ENCODE assay signal across 12 cellular contexts in genomic region chr19:38846097-38846496, GRCh38. TPM values are rescaled to one million over a fixed set of nuclear protein-coding genes. Genes with fewer than 3 reads are reported as not detected.
DNase-seq lines count a peak whose midpoint lies in the region; ATAC-seq, FAIRE-seq and TF ChIP-seq lines count a peak whose summit lies in the region.
"Had no signal": no experiment of that assay in that cellular context is flagged by ENCODE, and none has a peak within 500 bp of the region (broad histone marks: within the 10 kb centered on the region; RNA-seq: fewer than 3 reads in every experiment).

No MANE protein-coding gene starts in this region.

- peaks cover 14% of the 10 kb centered on the region for H3K23me2 ChIP-seq in H9 (ENCODE audit: insufficient read length, low read depth, low read length, poor library complexity, severe bottlenecking)

- H3K4me3 ChIP-seq in CD4-positive, CD25-positive, alpha-beta regulatory T cell (ENCODE audit: low read depth, low read length), result peak overlapping the region; percentile 10
- H3K4me3 ChIP-seq in GM12878 (no peak overlapping the region), osteoblast (ENCODE audit: insufficient read depth, low read length) (no peak overlapping the region)
- H3K4me3 ChIP-seq: heart right ventricle, tibial nerve had no signal

- H3K14ac ChIP-seq in H9 (ENCODE audit: insufficient read depth, low read length), result no peak overlapping the region

- H3K27ac ChIP-seq in CD4-positive, CD25-positive, alpha-beta regulatory T cell (ENCODE audit: insufficient read depth, low read length, poor library complexity, severe bottlenecking), result no peak overlapping the region
- no peak overlapping the region for H3K27ac ChIP-seq in H9 (ENCODE audit: insufficient read length, low read depth, low read length)
- no peak overlapping the region for H3K27ac ChIP-seq in GM12878 (ENCODE audit: control insufficient read depth, insufficient read depth)
- H3K27ac ChIP-seq in osteoblast (ENCODE audit: low read depth, low read length), result peak overlapping the region; percentile 19

- no peak overlapping the region for H3K4ac ChIP-seq in H9 (ENCODE audit: low read depth, low read length)

- H4K91ac ChIP-seq in H9 (ENCODE audit: insufficient read length, low read depth, low read length), result no peak overlapping the region

- CTCF ChIA-PET in GM12878 (lab: Yijun Ruan, JAX), result interaction anchor here (0.9 to 4.1 kb wide), 3 partner anchors 15 to 41 kb away, joined by 3 to 20 read pairs (median 3); no protein-coding TSS in a partner anchor

- peaks cover 16 to 82% (median 60%) of the 10 kb centered on the region in 4 donors for H3K4me1 Mint-ChIP-seq in CD4-positive, CD25-positive, alpha-beta regulatory T cell
- peaks cover 25 to 28% of the 10 kb centered on the region in 2 experiments for H3K4me1 Mint-ChIP-seq in H9

- no peak overlapping the region for H4K8ac ChIP-seq in H9 (replicated peaks; ENCODE audit: insufficient read length, low read depth, low read length)

- H3K27ac Mint-ChIP-seq in CD4-positive, CD25-positive, alpha-beta regulatory T cell, result peak overlapping the region in 1 of 3 donors; percentile 48
- H3K27ac Mint-ChIP-seq in H9, result peak overlapping the region; percentile 64 to 85 (median 77); a peak in 5 of 7 replicates

- H3K27me3 Mint-ChIP-seq in CD4-positive, CD25-positive, alpha-beta regulatory T cell, result peaks cover 17% of the 10 kb centered on the region
- H3K27me3 Mint-ChIP-seq in H9 (ENCODE audit: low read depth), result peaks cover 3% of the 10 kb centered on the region; the same call in 1 of the 2 replicates

- intact Hi-C loops in GM12878 (cut with micrococcal nuclease; ENCODE audit: unreplicated experiment), result no loop called here

- RAD21 ChIA-PET in GM12878 (lab: Charles Lee; ENCODE audit: unreplicated experiment), result interaction anchor here (0.8 to 1.2 kb wide), 3 partner anchors 14 to 42 kb away, joined by 3 to 4 read pairs (median 4); partner anchors contain the start of gene ECH1

- H3K79me2 ChIP-seq in H9 (ENCODE audit: insufficient read depth, low read length), result peaks cover 18% of the 10 kb centered on the region
- H3K79me2 ChIP-seq in GM12878 (ENCODE audit: control insufficient read depth, insufficient read depth, low read length), result peaks cover 61% of the 10 kb centered on the region
- peaks cover 81% of the 10 kb centered on the region for H3K79me2 ChIP-seq in osteoblast (ENCODE audit: insufficient read depth, low read length)

- H3T11ph ChIP-seq in H9 (ENCODE audit: low read length), result no peak overlapping the region

- no peak overlapping the region for H2BK12ac ChIP-seq in H9 (ENCODE audit: insufficient read length, low read depth, low read length)

- H3K23ac ChIP-seq in H9 (ENCODE audit: insufficient read length, low read depth, low read length), result no peak overlapping the region

- H3K9ac ChIP-seq in H9 (ENCODE audit: extremely low read depth, insufficient read length, low read length) (no peak overlapping the region), GM12878 (ENCODE audit: control insufficient read depth, insufficient read depth, low read length) (no peak overlapping the region)

- H3K36me3 ChIP-seq in CD4-positive, CD25-positive, alpha-beta regulatory T cell (ENCODE audit: control insufficient read depth, insufficient read depth, low read length), result peaks cover 66% of the 10 kb centered on the region
- peaks cover 29 to 54% of the 10 kb centered on the region in 2 experiments for H3K36me3 ChIP-seq in GM12878 (ENCODE audit: control insufficient read depth in 2 of 2, insufficient read depth in 2 of 2, low read length in 1 of 2)
- peaks cover 75% of the 10 kb centered on the region for H3K36me3 ChIP-seq in osteoblast (ENCODE audit: insufficient read depth, low read length)

- no peak overlapping the region for H2AK5ac ChIP-seq in H9 (ENCODE audit: insufficient read length, low read length)

- no peak for TF ChIP-seq RAD21 in GM12878 (IDR thresholded peaks at IDR 0.05; ENCODE audit: insufficient read depth, low read depth, low read length)

- H4K5ac ChIP-seq in H9 (ENCODE audit: insufficient read length, low read depth, low read length), result no peak overlapping the region

- no peak overlapping the region for H2BK5ac ChIP-seq in H9 (ENCODE audit: insufficient read length, low read length)

- no peak for TF ChIP-seq CTCF in H9 (conservative IDR thresholded peaks at IDR 0.05)
- TF ChIP-seq CTCF in GM12878 (IDR thresholded peaks at IDR 0.05 in 2 of 3, conservative IDR thresholded peaks at IDR 0.05 in 1 of 3; ENCODE audit: control insufficient read depth in 2 of 3, extremely low read depth in 1 of 3, insufficient read depth in 1 of 3, low read depth in 3 of 3, low read length in 3 of 3), result no peak
- TF ChIP-seq CTCF in osteoblast (IDR thresholded peaks at IDR 0.05; ENCODE audit: extremely low read depth, low read depth, low read length), result no peak

- H3K4me2 ChIP-seq in H9 (ENCODE audit: insufficient read depth, insufficient read length, low read length) (no peak overlapping the region), GM12878 (ENCODE audit: control insufficient read depth, insufficient read depth) (peak overlapping the region; percentile 26), osteoblast (ENCODE audit: insufficient read depth, low read length) (no peak overlapping the region)

- H2BK20ac ChIP-seq in H9 (ENCODE audit: low read depth, low read length, poor library complexity, severe bottlenecking), result no peak overlapping the region

- ATAC-seq in CD4-positive, CD25-positive, alpha-beta regulatory T cell (ENCODE audit: low read depth in 2 of 2), result no peak
- ATAC-seq in GM12878, result no peak
- ATAC-seq: heart right ventricle had no signal

- H3K27me3 ChIP-seq in CD4-positive, CD25-positive, alpha-beta regulatory T cell (ENCODE audit: control insufficient read depth, insufficient read depth, low read length), result no peaks in the 10 kb centered on the region
- H3K27me3 ChIP-seq in H9 (ENCODE audit: insufficient read depth, low read length), result no peaks in the 10 kb centered on the region
- no peaks in the 10 kb centered on the region for H3K27me3 ChIP-seq in GM12878 (replicated peaks in 1 of 2; ENCODE audit: control insufficient read depth in 2 of 2, insufficient read depth in 2 of 2, low read length in 1 of 2)
- H3K27me3 ChIP-seq in osteoblast (ENCODE audit: insufficient read depth, low read length), result no peaks in the 10 kb centered on the region
- H3K27me3 ChIP-seq: heart right ventricle, tibial nerve had no signal

- peak overlapping the region; percentile 48 to 65 (median 58) for H3K4me3 Mint-ChIP-seq in CD4-positive, CD25-positive, alpha-beta regulatory T cell
- peak overlapping the region in 1 of 2 experiments; percentile 44; a peak in 1 of 5 replicates for H3K4me3 Mint-ChIP-seq in H9

- H3K4me1 ChIP-seq in CD4-positive, CD25-positive, alpha-beta regulatory T cell (ENCODE audit: control insufficient read depth, insufficient read depth, low read length, poor library complexity, severe bottlenecking), result peaks cover 87% of the 10 kb centered on the region
- H3K4me1 ChIP-seq in H9 (ENCODE audit: insufficient read depth, low read length), result no peaks in the 10 kb centered on the region
- peaks cover 26% of the 10 kb centered on the region for H3K4me1 ChIP-seq in GM12878 (ENCODE audit: control insufficient read depth, insufficient read depth, low read length)
- peaks cover 20% of the 10 kb centered on the region for H3K4me1 ChIP-seq in osteoblast (ENCODE audit: insufficient read depth, low read length)

- H3K56ac ChIP-seq in H9 (ENCODE audit: insufficient read length, low read depth, low read length), result no peak overlapping the region

- no peak for FAIRE-seq in GM12878 (lab: Jason Lieb, UNC)
- FAIRE-seq: GM18507 had no signal

- H2AFZ ChIP-seq in H9 (ENCODE audit: low read length) (no peak overlapping the region), GM12878 (ENCODE audit: control insufficient read depth, low read depth, low read length) (no peak overlapping the region), osteoblast (ENCODE audit: low read length) (no peak overlapping the region)

- SMC1A ChIA-PET in GM12878 (lab: Charles Lee; ENCODE audit: uncharacterized antibody, unreplicated experiment), result interaction anchor here (0.7 to 1.2 kb wide), 4 partner anchors 15 to 85 kb away, joined by 3 to 5 read pairs (median 3); partner anchors contain the start of genes MRPS12 and SARS2

- POLR2A ChIA-PET in GM12878 (lab: Charles Lee), result interaction anchor here (3.8 kb wide), 1 partner anchor 13 kb away, joined by 43 read pairs; the partner anchor contains the start of gene ECH1

- H3K9me3 Mint-ChIP-seq in CD4-positive, CD25-positive, alpha-beta regulatory T cell, result peaks cover 0 to 1% (median 0%) of the 10 kb centered on the region in 7 donors
- no peaks in the 10 kb centered on the region; a peak in 1 of 5 replicates for H3K9me3 Mint-ChIP-seq in H9

- H3K36me3 Mint-ChIP-seq in CD4-positive, CD25-positive, alpha-beta regulatory T cell, result peaks cover 64% of the 10 kb centered on the region
- H3K36me3 Mint-ChIP-seq in H9 (ENCODE audit: insufficient read depth in 1 of 3, low read depth in 3 of 3), result peaks cover 73 to 81% (median 80%) of the 10 kb centered on the region in 3 experiments

- TF ChIP-seq EP300 in GM12878 (IDR thresholded peaks at IDR 0.05; ENCODE audit: borderline replicate concordance in 1 of 2, control insufficient read depth in 1 of 2, low read depth in 2 of 2, low read length in 2 of 2), result no peak

- peaks cover 4% of the 10 kb centered on the region for H4K20me1 ChIP-seq in H9 (ENCODE audit: control insufficient read depth, insufficient read depth, insufficient read length)
- H4K20me1 ChIP-seq in GM12878 (ENCODE audit: control insufficient read depth, insufficient read depth), result peaks cover 12% of the 10 kb centered on the region
- peaks cover 76% of the 10 kb centered on the region for H4K20me1 ChIP-seq in osteoblast (ENCODE audit: insufficient read depth, low read length)

- no peak overlapping the region for H2BK15ac ChIP-seq in H9 (ENCODE audit: low read depth, low read length)

- H3K9me3 ChIP-seq in CD4-positive, CD25-positive, alpha-beta regulatory T cell (ENCODE audit: control insufficient read depth in 2 of 2, low read length in 2 of 2), result no peaks in the 10 kb centered on the region
- H3K9me3 ChIP-seq in H9 (ENCODE audit: control insufficient read depth, low read depth, low read length) (no peaks in the 10 kb centered on the region), GM12878 (replicated peaks; ENCODE audit: control insufficient read depth, insufficient read depth, low read length) (no peaks in the 10 kb centered on the region), osteoblast (ENCODE audit: low read depth, low read length) (no peaks in the 10 kb centered on the region)
- H3K9me3 ChIP-seq: heart right ventricle, tibial nerve had no signal

- H2BK120ac ChIP-seq in H9 (ENCODE audit: low read depth, low read length, poor library complexity, severe bottlenecking), result no peak overlapping the region

- peak; percentile 12; the same call in 1 of the 2 replicates for TF ChIP-seq POLR2A in GM12878 (IDR thresholded peaks at IDR 0.05; ENCODE audit: low read depth, low read length)

- peaks cover 8% of the 10 kb centered on the region for H3K79me1 ChIP-seq in H9 (ENCODE audit: insufficient read depth, low read depth, low read length, poor library complexity, severe bottlenecking)

- in situ Hi-C loops in GM12878 (cut with MboI), result no loop called here

- DNase-seq in CD4-positive, CD25-positive, alpha-beta regulatory T cell, result no peak
- DNase-seq in H9 (no peak), GM12878 (ENCODE audit: low read depth, low spot score) (no peak), osteoblast (ENCODE audit: insufficient read length, low spot score, missing footprints) (no peak), hepatic stellate cell (ENCODE audit: low spot score) (no peak), pons (ENCODE audit: low spot score) (no peak), NCI-H748 treated with DMSO at 0.1 percent for 48 hours (lab: John Stamatoyannopoulos, UW) (no peak)
- DNase-seq: heart right ventricle, NCI-H1048 had no signal

- no TSS peak for BruUV-seq in GM12878 (replicated peaks; lab: Mats Ljungman, UMichigan)

- no peak overlapping the region for H3K18ac ChIP-seq in H9 (ENCODE audit: insufficient read length, low read depth, low read length)

- WGBS in H9 (ENCODE audit: extremely low coverage, insufficient read length, low lambda C conversion rate), result no CpG with 5 or more reads among the region's 2 CpGs
- 38% methylated on average over 2 of the region's 2 CpGs for WGBS in GM12878 (ENCODE audit: insufficient coverage, insufficient replicate concordance, low lambda C conversion rate, missing lambda C conversion rate)

RNA-seq across cellular contexts. Expression of gene HNRNPL, which starts 3.7 kb away (rescaled TPM):
- total RNA-seq in CD4-positive, CD25-positive, alpha-beta regulatory T cell, result 503 TPM
- polyA plus RNA-seq in CD4-positive, CD25-positive, alpha-beta regulatory T cell, result 10 to 100 TPM; 66.3 to 93.6 (median 85.5) TPM
- 704 and 710 TPM in 2 replicates for total RNA-seq in H9 (2021)
- 172 and 179 TPM in 2 replicates for total RNA-seq in GM12878 (2013; cell fraction: nucleolus; rRNA removed)
- total RNA-seq in GM12878 (2014; rRNA removed), result 319 and 322 TPM in 2 replicates
- total RNA-seq in GM12878 (2014; rRNA removed; fragmentation: Illumina TruSeq; extraction: Trizol), result 240 and 248 TPM in 2 replicates
- total RNA-seq in GM12878 (2021), result 512 and 523 TPM in 2 replicates
- 220 TPM for polyA plus RNA-seq in GM12878 (2011; ENCODE audit: low read depth)
- polyA plus RNA-seq in GM12878 (2011; rRNA removed), result 278 and 395 TPM in 2 replicates
- 272 and 344 TPM in 2 replicates for polyA plus RNA-seq in GM12878 (2011; cell fraction: cytosol; rRNA removed)
- polyA plus RNA-seq in GM12878 (2011; cell fraction: nucleus; rRNA removed), result 447 and 512 TPM in 2 replicates
- polyA plus RNA-seq in GM12878 (2012), result 258 and 326 TPM in 2 replicates
- polyA plus RNA-seq in GM12878 (2014; fragmentation: Illumina TruSeq; extraction: Trizol), result 416 and 440 TPM in 2 replicates
- 10 to 100 TPM; 32.5 to 92.5 TPM for polyA plus RNA-seq in GM12878 (2014; fragmentation: Nextera tagmentation; extraction: Ambion mirVana)
- 241 and 268 TPM in 2 replicates for polyA plus RNA-seq in GM12878 (2014; rRNA removed)
- 100 to 1,000 TPM; 294 to 346 TPM for polyA plus RNA-seq in GM12878 (2016; fragmentation: Nextera tagmentation; extraction: Ambion mirVana)
- 348 and 368 TPM in 2 replicates for polyA minus RNA-seq in GM12878 (2011; rRNA and poly(A)+ RNA removed)
- 150 and 190 TPM in 2 replicates for polyA minus RNA-seq in GM12878 (2011; cell fraction: cytosol; rRNA and poly(A)+ RNA removed)
- polyA minus RNA-seq in GM12878 (2011; cell fraction: nucleus; rRNA and poly(A)+ RNA removed), result 92.8 and 152 TPM in 2 replicates
- total RNA-seq in osteoblast, result 188 and 201 TPM in 2 replicates

RNA-seq across cellular contexts. Expression of gene ECH1, which starts 14.5 kb away (rescaled TPM):
- 95.2 TPM for total RNA-seq in CD4-positive, CD25-positive, alpha-beta regulatory T cell
- polyA plus RNA-seq in CD4-positive, CD25-positive, alpha-beta regulatory T cell, result 100 to 1,000 TPM; 248 to 308 (median 277) TPM
- total RNA-seq in H9 (2021), result 141 and 145 TPM in 2 replicates
- total RNA-seq in GM12878 (2013; cell fraction: nucleolus; rRNA removed), result 22.0 and 23.9 TPM in 2 replicates
- 92.4 and 121 TPM in 2 replicates for total RNA-seq in GM12878 (2014; rRNA removed)
- total RNA-seq in GM12878 (2014; rRNA removed; fragmentation: Illumina TruSeq; extraction: Trizol), result 135 and 138 TPM in 2 replicates
- total RNA-seq in GM12878 (2021), result 164 and 165 TPM in 2 replicates
- 287 TPM for polyA plus RNA-seq in GM12878 (2011; ENCODE audit: low read depth)
- 114 and 139 TPM in 2 replicates for polyA plus RNA-seq in GM12878 (2011; rRNA removed)
- 188 and 226 TPM in 2 replicates for polyA plus RNA-seq in GM12878 (2011; cell fraction: cytosol; rRNA removed)
- 151 and 189 TPM in 2 replicates for polyA plus RNA-seq in GM12878 (2011; cell fraction: nucleus; rRNA removed)
- 228 and 402 TPM in 2 replicates for polyA plus RNA-seq in GM12878 (2012)
- polyA plus RNA-seq in GM12878 (2014; fragmentation: Illumina TruSeq; extraction: Trizol), result 147 and 214 TPM in 2 replicates
- polyA plus RNA-seq in GM12878 (2014; fragmentation: Nextera tagmentation; extraction: Ambion mirVana), result 100 to 1,000 TPM; 104 to 109 TPM
- 284 and 385 TPM in 2 replicates for polyA plus RNA-seq in GM12878 (2014; rRNA removed)
- polyA plus RNA-seq in GM12878 (2016; fragmentation: Nextera tagmentation; extraction: Ambion mirVana), result 100 to 1,000 TPM; 248 to 270 TPM
- 79.9 and 129 TPM in 2 replicates for polyA minus RNA-seq in GM12878 (2011; rRNA and poly(A)+ RNA removed)
- polyA minus RNA-seq in GM12878 (2011; cell fraction: cytosol; rRNA and poly(A)+ RNA removed), result 35.9 and 40.2 TPM in 2 replicates
- 34.5 and 48.4 TPM in 2 replicates for polyA minus RNA-seq in GM12878 (2011; cell fraction: nucleus; rRNA and poly(A)+ RNA removed)
- 35.1 and 36.9 TPM in 2 replicates for total RNA-seq in osteoblast

RNA-seq across cellular contexts. Expression of gene RINL, which starts 32.0 kb away (rescaled TPM):
- total RNA-seq in CD4-positive, CD25-positive, alpha-beta regulatory T cell, result 48.9 TPM
- polyA plus RNA-seq in CD4-positive, CD25-positive, alpha-beta regulatory T cell, result 10 to 100 TPM; 30.1 to 39.7 (median 36.5) TPM
- 6.4 and 7.3 TPM in 2 replicates for total RNA-seq in H9 (2021)
- 42.0 and 48.1 TPM in 2 replicates for total RNA-seq in GM12878 (2013; cell fraction: nucleolus; rRNA removed)
- total RNA-seq in GM12878 (2014; rRNA removed), result 50.8 and 55.1 TPM in 2 replicates
- total RNA-seq in GM12878 (2014; rRNA removed; fragmentation: Illumina TruSeq; extraction: Trizol), result 35.6 and 37.8 TPM in 2 replicates
- total RNA-seq in GM12878 (2021), result 51.3 and 54.9 TPM in 2 replicates
- 13.3 TPM for polyA plus RNA-seq in GM12878 (2011; ENCODE audit: low read depth)
- polyA plus RNA-seq in GM12878 (2011; rRNA removed), result 44.4 and 64.2 TPM in 2 replicates
- 67.4 and 81.2 TPM in 2 replicates for polyA plus RNA-seq in GM12878 (2011; cell fraction: cytosol; rRNA removed)
- polyA plus RNA-seq in GM12878 (2011; cell fraction: nucleus; rRNA removed), result 88.4 and 106 TPM in 2 replicates
- 33.6 and 41.0 TPM in 2 replicates for polyA plus RNA-seq in GM12878 (2012)
- 29.7 and 36.4 TPM in 2 replicates for polyA plus RNA-seq in GM12878 (2014; fragmentation: Illumina TruSeq; extraction: Trizol)
- 10 to 100 TPM; 14.5 to 16.3 TPM for polyA plus RNA-seq in GM12878 (2014; fragmentation: Nextera tagmentation; extraction: Ambion mirVana)
- polyA plus RNA-seq in GM12878 (2014; rRNA removed), result 54.8 and 62.4 TPM in 2 replicates
- 10 to 100 TPM; 46.3 to 48.9 TPM for polyA plus RNA-seq in GM12878 (2016; fragmentation: Nextera tagmentation; extraction: Ambion mirVana)
- 30.0 and 57.5 TPM in 2 replicates for polyA minus RNA-seq in GM12878 (2011; rRNA and poly(A)+ RNA removed)
- polyA minus RNA-seq in GM12878 (2011; cell fraction: cytosol; rRNA and poly(A)+ RNA removed), result 15.6 and 23.4 TPM in 2 replicates
- 32.0 and 54.9 TPM in 2 replicates for polyA minus RNA-seq in GM12878 (2011; cell fraction: nucleus; rRNA and poly(A)+ RNA removed)
- total RNA-seq in osteoblast, result 2.5 and 3.2 TPM in 2 replicates

RNA-seq across cellular contexts. Expression of gene LGALS4, which starts 33.4 kb away (rescaled TPM):
- total RNA-seq in CD4-positive, CD25-positive, alpha-beta regulatory T cell, result 2.1 TPM
- polyA plus RNA-seq in CD4-positive, CD25-positive, alpha-beta regulatory T cell, result under 1 TPM in 1 of 4 donors, not detected in 3; 0.10 TPM
- 0.37 and 0.68 TPM in 2 replicates for total RNA-seq in H9 (2021)
- 0.71 and 0.75 TPM in 2 replicates for total RNA-seq in GM12878 (2013; cell fraction: nucleolus; rRNA removed)
- 0.44 TPM in 1 of 2 replicates, not detected in the other for total RNA-seq in GM12878 (2014; rRNA removed)
- not detected in 2 replicates for total RNA-seq in GM12878 (2014; rRNA removed; fragmentation: Illumina TruSeq; extraction: Trizol)
- total RNA-seq in GM12878 (2021), result 2.1 and 2.7 TPM in 2 replicates
- polyA plus RNA-seq in GM12878 (2011; ENCODE audit: low read depth), result not detected
- 0.27 and 0.35 TPM in 2 replicates for polyA plus RNA-seq in GM12878 (2011; rRNA removed)
- polyA plus RNA-seq in GM12878 (2011; cell fraction: cytosol; rRNA removed), result 0.09 and 0.25 TPM in 2 replicates
- 1.4 and 1.9 TPM in 2 replicates for polyA plus RNA-seq in GM12878 (2011; cell fraction: nucleus; rRNA removed)
- polyA plus RNA-seq in GM12878 (2012), result 0.17 and 0.46 TPM in 2 replicates
- 0.24 TPM in 1 of 2 replicates, not detected in the other for polyA plus RNA-seq in GM12878 (2014; fragmentation: Illumina TruSeq; extraction: Trizol)
- under 1 TPM in 1 of 2 experiments, not detected in 1; 0.15 TPM for polyA plus RNA-seq in GM12878 (2014; fragmentation: Nextera tagmentation; extraction: Ambion mirVana)
- polyA plus RNA-seq in GM12878 (2014; rRNA removed), result 0.06 and 0.13 TPM in 2 replicates
- under 1 TPM in 1 of 2 experiments, not detected in 1; 0.28 TPM for polyA plus RNA-seq in GM12878 (2016; fragmentation: Nextera tagmentation; extraction: Ambion mirVana)
- 0.72 and 1.3 TPM in 2 replicates for polyA minus RNA-seq in GM12878 (2011; rRNA and poly(A)+ RNA removed)
- not detected in 2 replicates for polyA minus RNA-seq in GM12878 (2011; cell fraction: cytosol; rRNA and poly(A)+ RNA removed)
- polyA minus RNA-seq in GM12878 (2011; cell fraction: nucleus; rRNA and poly(A)+ RNA removed), result 0.24 and 0.29 TPM in 2 replicates
- not detected in 2 replicates for total RNA-seq in osteoblast
- total RNA-seq: SK-MEL-5 had no signal

RNA-seq across cellular contexts. Expression of gene SIRT2, which starts 53.3 kb away (rescaled TPM):
- total RNA-seq in CD4-positive, CD25-positive, alpha-beta regulatory T cell, result 78.4 TPM
- polyA plus RNA-seq in CD4-positive, CD25-positive, alpha-beta regulatory T cell, result 10 to 100 TPM; 33.8 to 52.0 (median 44.3) TPM
- total RNA-seq in H9 (2021) (8.4 and 9.2 TPM in 2 replicates), GM12878 (2014; rRNA removed) (27.6 and 29.5 TPM in 2 replicates), GM12878 (2014; rRNA removed; fragmentation: Illumina TruSeq; extraction: Trizol) (14.6 and 15.9 TPM in 2 replicates), GM12878 (2021) (22.4 and 22.9 TPM in 2 replicates), osteoblast (76.9 and 77.4 TPM in 2 replicates)
- total RNA-seq in GM12878 (2013; cell fraction: nucleolus; rRNA removed), result 29.3 and 37.0 TPM in 2 replicates
- polyA plus RNA-seq in GM12878 (2011; ENCODE audit: low read depth), result 12.6 TPM
- polyA plus RNA-seq in GM12878 (2011; rRNA removed) (16.5 and 38.7 TPM in 2 replicates), GM12878 (2014; fragmentation: Illumina TruSeq; extraction: Trizol) (16.3 and 25.4 TPM in 2 replicates), GM12878 (2014; fragmentation: Nextera tagmentation; extraction: Ambion mirVana) (1 to 10 TPM; 1.4 to 5.1 TPM), GM12878 (2014; rRNA removed) (21.4 and 25.5 TPM in 2 replicates), GM12878 (2016; fragmentation: Nextera tagmentation; extraction: Ambion mirVana) (10 to 100 TPM; 25.6 to 27.5 TPM)
- 38.0 and 39.8 TPM in 2 replicates for polyA plus RNA-seq in GM12878 (2011; cell fraction: cytosol; rRNA removed)
- polyA plus RNA-seq in GM12878 (2011; cell fraction: nucleus; rRNA removed), result 63.6 and 64.7 TPM in 2 replicates
- 24.6 and 26.6 TPM in 2 replicates for polyA plus RNA-seq in GM12878 (2012)
- polyA minus RNA-seq in GM12878 (2011; rRNA and poly(A)+ RNA removed), result 19.3 and 27.0 TPM in 2 replicates
- polyA minus RNA-seq in GM12878 (2011; cell fraction: cytosol; rRNA and poly(A)+ RNA removed), result 7.1 and 10.3 TPM in 2 replicates
- polyA minus RNA-seq in GM12878 (2011; cell fraction: nucleus; rRNA and poly(A)+ RNA removed), result 14.6 and 19.6 TPM in 2 replicates
